Comparison of ENCODE assay signal across 8 cellular contexts in the genomic region with DNA sequence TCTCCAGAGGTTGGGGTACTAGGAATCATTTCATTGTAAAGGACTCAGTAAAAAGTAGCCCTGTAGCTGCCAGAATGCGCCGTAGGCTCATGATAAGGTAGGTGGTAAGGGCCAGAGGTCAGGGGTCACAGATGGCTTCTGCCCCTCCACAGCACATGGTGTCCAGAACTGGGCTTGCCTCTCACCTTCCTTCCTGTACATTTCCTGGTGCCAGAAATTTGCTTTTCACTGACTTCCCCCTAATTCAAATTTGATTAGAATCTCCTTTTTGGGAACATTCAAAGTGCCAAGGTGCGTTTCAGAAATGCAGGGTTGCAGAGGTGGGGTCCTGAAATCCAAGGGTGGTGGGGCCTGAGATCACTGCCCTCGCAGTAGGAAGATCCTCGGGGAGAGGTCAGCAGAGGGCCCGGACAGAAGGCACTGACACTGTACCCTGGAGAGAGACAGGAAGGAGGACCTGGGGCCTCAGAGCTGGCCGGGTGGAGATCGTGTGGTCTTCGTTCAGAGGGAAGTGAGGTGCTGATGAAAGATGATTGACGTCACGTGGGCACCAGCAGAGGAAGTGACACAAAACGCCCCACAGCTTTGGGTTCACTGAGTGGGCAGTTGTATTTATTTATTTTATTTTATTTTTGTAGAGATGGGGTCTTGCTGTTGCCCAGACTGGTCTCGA. TPM values are rescaled to one million over a fixed set of nuclear protein-coding genes. Genes with fewer than 3 reads are reported as not detected.
DNase-seq lines count a peak whose midpoint lies in the region; ATAC-seq and TF ChIP-seq lines count a peak whose summit lies in the region.

No MANE protein-coding gene starts in this region.

- H3K4me1 Mint-ChIP-seq in activated CD8-positive, alpha-beta memory T cell treated with anti-CD3 and anti-CD28 coated beads, Interleukin-2, amount 10 ng/mL, durations not matched to agents 7 days and 5 days, result peaks cover 42% of the 10 kb centered on the region
- peaks cover 23% of the 10 kb centered on the region for H3K4me1 Mint-ChIP-seq in mesothelial cell of epicardium

- H3K27ac ChIP-seq in adrenal gland (peak overlapping the region in 4 of 5 donors; percentile 42 to 87 (median 60)), upper lobe of right lung (peak overlapping the region; percentile 14)

- peaks cover 9 to 14% of the 10 kb centered on the region in 2 donors for H3K4me1 ChIP-seq in adrenal gland (replicated peaks in 1 of 2)
- H3K4me1 ChIP-seq in upper lobe of right lung, result peaks cover 14% of the 10 kb centered on the region

- peak; percentile 12 for ATAC-seq in activated CD8-positive, alpha-beta memory T cell treated with anti-CD3 and anti-CD28 coated beads, Interleukin-2, amount 10 ng/mL, durations not matched to agents 7 days and 5 days
- ATAC-seq in upper lobe of right lung (peak; percentile 8), GM21576 (IDR thresholded peaks at IDR 0.05; ENCODE audit: unreplicated experiment) (no peak), HG03108 (IDR thresholded peaks at IDR 0.05; ENCODE audit: unreplicated experiment) (no peak)

- TF ChIP-seq POLR2A in adrenal gland (IDR thresholded peaks at IDR 0.05), result no peak

- no peak overlapping the region for H3K4me3 ChIP-seq in adrenal gland
- H3K4me3 ChIP-seq in upper lobe of right lung, result no peak overlapping the region

- WGBS in adrenal gland, 4 donors, result 68 to 80% (median 70%) methylated on average over 13 of the region's 13 CpGs

- intact Hi-C loops in adrenal gland (cut with DNase I), result no loop called here
- intact Hi-C loops in upper lobe of right lung (cut with DNase I), result no loop called here

- no peaks in the 10 kb centered on the region for H3K36me3 Mint-ChIP-seq in activated CD8-positive, alpha-beta memory T cell treated with anti-CD3 and anti-CD28 coated beads, Interleukin-2, amount 10 ng/mL, durations not matched to agents 7 days and 5 days
- H3K36me3 Mint-ChIP-seq in mesothelial cell of epicardium, result no peaks in the 10 kb centered on the region

- H3K9me3 ChIP-seq in adrenal gland (replicated peaks in 1 of 3), result no peaks in the 10 kb centered on the region
- H3K9me3 ChIP-seq in upper lobe of right lung, result no peaks in the 10 kb centered on the region

- no peaks in the 10 kb centered on the region for H3K27me3 ChIP-seq in adrenal gland
- no peaks in the 10 kb centered on the region for H3K27me3 ChIP-seq in upper lobe of right lung

- H3K36me3 ChIP-seq in adrenal gland (replicated peaks in 1 of 2) (no peaks in the 10 kb centered on the region), upper lobe of right lung (no peaks in the 10 kb centered on the region)

- peak overlapping the region; percentile 41 for H3K4me3 Mint-ChIP-seq in activated CD8-positive, alpha-beta memory T cell treated with anti-CD3 and anti-CD28 coated beads, Interleukin-2, amount 10 ng/mL, durations not matched to agents 7 days and 5 days
- no peak overlapping the region for H3K4me3 Mint-ChIP-seq in mesothelial cell of epicardium

- CTCF ChIA-PET in activated CD8-positive, alpha-beta memory T cell treated with anti-CD3 and anti-CD28 coated beads, Interleukin-2, amount 10 ng/mL, durations not matched to agents 7 days and 5 days (lab: Charles Lee), result interaction anchor here (0.5 to 1.7 kb wide), 7 partner anchors 30 to 627 kb away, joined by 3 to 5 read pairs (median 4); no protein-coding TSS in a partner anchor

- peak in 1 of 6 experiments; percentile 16 for TF ChIP-seq CTCF in adrenal gland (IDR thresholded peaks at IDR 0.05)
- no peak for TF ChIP-seq CTCF in mesothelial cell of epicardium (IDR thresholded peaks at IDR 0.05; ENCODE audit: unreplicated experiment)
- no peak for TF ChIP-seq CTCF in upper lobe of right lung (IDR thresholded peaks at IDR 0.05)

- peak; percentile 86 for DNase-seq in activated CD8-positive, alpha-beta memory T cell treated with anti-CD3 and anti-CD28 coated beads, Interleukin-2, amount 10 ng/mL, durations not matched to agents 7 days and 5 days
- DNase-seq in activated CD8-positive, alpha-beta memory T cell treated with anti-CD3 and anti-CD28 coated beads for 24 hours, result no peak
- DNase-seq in adrenal gland, result peak in 6 of 7 donors; percentile 39 to 75 (median 62)
- peak in 1 of 2 experiments; percentile 14 for DNase-seq in mesothelial cell of epicardium (ENCODE audit: low spot score in 2 of 2, unreplicated experiment in 2 of 2)
- DNase-seq in upper lobe of right lung, result peak; percentile 78
- DNase-seq in NCI-H345 treated with DMSO at 0.1 percent for 48 hours (lab: John Stamatoyannopoulos, UW; ENCODE audit: unreplicated experiment), result no peak

- H3K27me3 Mint-ChIP-seq in activated CD8-positive, alpha-beta memory T cell treated with anti-CD3 and anti-CD28 coated beads, Interleukin-2, amount 10 ng/mL, durations not matched to agents 7 days and 5 days, result no peaks in the 10 kb centered on the region
- H3K27me3 Mint-ChIP-seq in mesothelial cell of epicardium (ENCODE audit: low read depth), result no peaks in the 10 kb centered on the region

- H3K27ac Mint-ChIP-seq in activated CD8-positive, alpha-beta memory T cell treated with anti-CD3 and anti-CD28 coated beads, Interleukin-2, amount 10 ng/mL, durations not matched to agents 7 days and 5 days, result peak overlapping the region; percentile 92
- peak overlapping the region; percentile 57 for H3K27ac Mint-ChIP-seq in mesothelial cell of epicardium

- H3K9me3 Mint-ChIP-seq in activated CD8-positive, alpha-beta memory T cell treated with anti-CD3 and anti-CD28 coated beads, Interleukin-2, amount 10 ng/mL, durations not matched to agents 7 days and 5 days (ENCODE audit: low read depth), result no peaks in the 10 kb centered on the region
- H3K9me3 Mint-ChIP-seq in mesothelial cell of epicardium, result no peaks in the 10 kb centered on the region

RNA-seq across cellular contexts. Expression of gene METRNL, which starts 25.5 kb away (rescaled TPM):
- 10 to 100 TPM; 42.9 to 49.9 TPM for total RNA-seq in activated CD8-positive, alpha-beta memory T cell treated with anti-CD3 and anti-CD28 coated beads, Interleukin-2, amount 10 ng/mL, durations not matched to agents 7 days and 5 days
- total RNA-seq in adrenal gland (10 to 100 TPM; 18.3 to 72.7 (median 32.5) TPM), mesothelial cell of epicardium (105 to 106 TPM (median 106 TPM) in 3 replicates), upper lobe of right lung (79.9 TPM)
- 10 to 100 TPM in 2 of 3 donors, 1 to 10 TPM in 1; 1.9 to 50.8 (median 13.0) TPM for polyA plus RNA-seq in adrenal gland

Comparison
In these comparisons a context has a peak if more than half of its experiments do, and no peak if none do; other contexts are left out.
1. DNase-seq: peak in activated CD8-positive, alpha-beta memory T cell treated with anti-CD3 and anti-CD28 coated beads, Interleukin-2, amount 10 ng/mL, durations not matched to agents 7 days and 5 days (single experiment), adrenal gland (6 of 7) and upper lobe of right lung (single experiment); none in activated CD8-positive, alpha-beta memory T cell treated with anti-CD3 and anti-CD28 coated beads for 24 hours (single experiment) and NCI-H345 treated with DMSO at 0.1 percent for 48 hours (single experiment).
2. ATAC-seq: peak in activated CD8-positive, alpha-beta memory T cell treated with anti-CD3 and anti-CD28 coated beads, Interleukin-2, amount 10 ng/mL, durations not matched to agents 7 days and 5 days (single experiment) and upper lobe of right lung (single experiment); none in GM21576 (single experiment) and HG03108 (single experiment).